8 cellular contexts compared by ENCODE assay signal in genomic region chr15:21284353-21284752, GRCh38.
DNase-seq lines count a peak whose midpoint lies in the region; ATAC-seq and TF ChIP-seq lines count a peak whose summit lies in the region.
"Not testable (repeated sequence)": the region's sequence is repeated elsewhere in the genome, so short reads cannot be mapped to it uniquely, and the experiment has no call there.

No MANE protein-coding gene starts in this region.

- TF ChIP-seq CTCF in activated B cell treated with CpG ODN at 0.5 μM for 24 hours (IDR thresholded peaks at IDR 0.05), result not testable (repeated sequence)

- not testable (repeated sequence) for H3K9me3 ChIP-seq in aorta (ENCODE audit: control insufficient read depth, low read length)

- DNase-seq in activated B cell treated with CpG ODN at 0.5 μM for 24 hours; memory B cell (ENCODE audit: low spot score in 2 of 2); aorta: not testable (repeated sequence)

- H3K4me3 ChIP-seq in aorta (ENCODE audit: low read length in 2 of 2), result not testable (repeated sequence)

- not testable (repeated sequence) for H3K27ac ChIP-seq in aorta (ENCODE audit: low read depth in 1 of 2, low read length in 2 of 2)

- 6 to 36% methylated on average over 1 of the region's 2 CpGs for WGBS in aorta, 2 donors

- intact Hi-C loops in activated B cell treated with CpG ODN at 0.5 μM for 24 hours (cut with micrococcal nuclease); aorta (cut with DNase I): not testable (repeated sequence)

- H3K4me3 Mint-ChIP-seq in activated B cell treated with CpG ODN at 0.5 μM for 24 hours, memory B cell: not testable (repeated sequence)

- POLR2A ChIA-PET in activated B cell treated with CpG ODN at 0.5 μM for 24 hours (lab: Charles Lee), result not testable (repeated sequence)

- H3K36me3 ChIP-seq in aorta (ENCODE audit: control insufficient read depth in 1 of 2, insufficient read depth in 2 of 2, low read length in 1 of 2), result not testable (repeated sequence)

- H3K9me3 Mint-ChIP-seq in activated B cell treated with CpG ODN at 0.5 μM for 24 hours, memory B cell: not testable (repeated sequence)

- not testable (repeated sequence) for H3K4me1 ChIP-seq in aorta (ENCODE audit: control insufficient read depth in 1 of 2, insufficient read depth in 2 of 2, low read length in 2 of 2)

- ATAC-seq in GM18517 (IDR thresholded peaks at IDR 0.05; ENCODE audit: unreplicated experiment) (peak; percentile 78), GM19468 (IDR thresholded peaks at IDR 0.05; ENCODE audit: extremely low read depth, unreplicated experiment) (peak; percentile 28), HG02642 (IDR thresholded peaks at IDR 0.05; ENCODE audit: poor library complexity, unreplicated experiment) (peak; percentile 53), HG03378 (IDR thresholded peaks at IDR 0.05; ENCODE audit: unreplicated experiment) (peak; percentile 65), activated B cell treated with CpG ODN at 0.5 μM for 24 hours (ENCODE audit: low read depth) (peak; percentile 55), esophagus mucosa (peak; percentile 64), memory B cell (ENCODE audit: low read depth) (peak; percentile 68), aorta (ENCODE audit: low FRiP score) (peak; percentile 52)

- CTCF ChIA-PET in activated B cell treated with CpG ODN at 0.5 μM for 24 hours (lab: Charles Lee), result not testable (repeated sequence)

- H3K27me3 Mint-ChIP-seq in activated B cell treated with CpG ODN at 0.5 μM for 24 hours, memory B cell: not testable (repeated sequence)

- not testable (repeated sequence) for H3K36me3 Mint-ChIP-seq in activated B cell treated with CpG ODN at 0.5 μM for 24 hours (ENCODE audit: low read depth); memory B cell

- not testable (repeated sequence) for H3K4me1 Mint-ChIP-seq in activated B cell treated with CpG ODN at 0.5 μM for 24 hours, memory B cell

- H3K27me3 ChIP-seq in aorta (ENCODE audit: control insufficient read depth in 1 of 2, insufficient read depth in 2 of 2, low read length in 1 of 2), result not testable (repeated sequence)

- not testable (repeated sequence) for H3K27ac Mint-ChIP-seq in activated B cell treated with CpG ODN at 0.5 μM for 24 hours, memory B cell

Comparison
In these comparisons a context has a peak if more than half of its experiments do, and no peak if none do; other contexts are left out.
1. ATAC-seq: peak in every context shown above with its lines; median percentile 78 in GM18517; 68 in memory B cell; 65 in HG03378; 64 in esophagus mucosa; 55 in activated B cell treated with CpG ODN at 0.5 μM for 24 hours; 53 in HG02642; 52 in aorta; 28 in GM19468.